ENCODE assay signal across 25 cellular contexts in the genomic region with DNA sequence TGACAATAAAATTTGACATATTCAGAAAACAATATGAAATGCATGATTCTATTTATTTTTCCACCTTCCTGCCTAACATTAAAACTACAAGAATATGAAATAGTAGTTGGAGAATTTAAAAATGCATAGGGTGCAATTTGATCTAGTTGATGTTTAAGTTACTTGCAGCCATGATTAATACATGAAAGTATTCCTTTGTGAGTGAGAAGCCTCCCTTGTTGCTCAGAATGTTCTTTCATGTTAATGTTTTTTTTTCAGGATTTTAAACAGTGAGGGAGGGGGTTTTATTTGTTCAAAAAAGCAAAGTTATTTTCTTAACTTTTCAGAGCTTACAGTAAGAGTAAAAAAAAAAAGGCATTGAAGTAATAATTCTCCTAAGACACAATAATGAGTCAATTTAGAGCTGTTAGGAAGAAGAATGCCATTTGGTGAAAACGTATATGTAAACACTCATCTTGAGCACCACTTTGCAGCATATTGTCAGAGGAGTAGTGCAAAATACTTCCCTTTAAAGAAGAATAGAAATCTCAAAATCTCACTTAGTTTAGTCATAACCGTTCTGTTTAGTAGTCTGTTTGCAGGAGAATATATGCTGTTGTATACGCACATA.
DNase-seq lines count a peak whose midpoint lies in the region; ATAC-seq, FAIRE-seq and TF ChIP-seq lines count a peak whose summit lies in the region.
"Had no signal": no experiment of that assay in that cellular context is flagged by ENCODE, and none has a peak within 500 bp of the region (broad histone marks: within the 10 kb centered on the region; RNA-seq: fewer than 3 reads in every experiment).

No MANE protein-coding gene starts in this region.

- TF ChIP-seq CTCF in bronchial epithelial cell (IDR thresholded peaks at IDR 0.05; ENCODE audit: insufficient read depth, low read length, severe bottlenecking) (no peak), neural cell (IDR thresholded peaks at IDR 0.05; ENCODE audit: poor library complexity, severe bottlenecking) (no peak), upper lobe of left lung (IDR thresholded peaks at IDR 0.05) (no peak)

- TF ChIP-seq POLR2A in upper lobe of left lung (IDR thresholded peaks at IDR 0.05) = no peak

- peak overlapping the region; percentile 17 for H3K27ac ChIP-seq in neural cell (ENCODE audit: low read length)
- no peak overlapping the region for H3K27ac ChIP-seq in upper lobe of left lung

- no peaks in the 10 kb centered on the region for H3F3A ChIP-seq in neural cell (ENCODE audit: insufficient read depth, low read length, poor library complexity, severe bottlenecking)

- DNase-seq in NCI-H1105 treated with DMSO at 0.1 percent for 48 hours (lab: John Stamatoyannopoulos, UW) = peak; percentile 55
- DNase-seq in NCI-H1105 (lab: John Stamatoyannopoulos, UW) = no peak
- peak; percentile 50 for DNase-seq in NCI-H1417 treated with DMSO at 0.1 percent for 48 hours (lab: John Stamatoyannopoulos, UW)
- DNase-seq in bronchial epithelial cell (ENCODE audit: low read depth) = peak; percentile 62
- DNase-seq in activated gamma-delta T cell (lab: John Stamatoyannopoulos, UW) = no peak
- no peak for DNase-seq in stimulated activated effector memory CD8-positive, alpha-beta T cell treated with anti-CD3 and anti-CD28 coated beads, Interleukin-12 subunit alpha, Interleukin-12 subunit beta, amount 100 ng/mL, for 72 hours (ENCODE audit: low spot score in 2 of 2)
- DNase-seq in upper lobe of left lung = no peak
- DNase-seq: 8988T; activated T-cell treated with anti-CD3 and anti-CD28 coated beads, Interleukin-2, amount 50 U/mL, for 72 hours; Caco-2; head of caudate nucleus; MM.1S; mucosa of descending colon; NCI-H2029; NCI-H524 treated with DMSO at 0.1 percent for 48 hours; OCI-M1; SHP77 treated with DMSO at 0.1 percent for 48 hours; stimulated activated CD4-positive, alpha-beta T cell treated with anti-CD3 and anti-CD28 coated beads, Interleukin-4, amount 100 ng/mL, for 4 hours; T-cell had no signal

- no peak overlapping the region for H3K4me2 ChIP-seq in neural cell (ENCODE audit: low read length)

- peaks cover 12% of the 10 kb centered on the region for H3K9me3 Mint-ChIP-seq in stimulated activated effector memory CD8-positive, alpha-beta T cell treated with anti-CD3 and anti-CD28 coated beads, Interleukin-12 subunit alpha, Interleukin-12 subunit beta, amount 100 ng/mL, for 72 hours

- H3K9me2 ChIP-seq in neural cell (ENCODE audit: insufficient read depth, low read length) = no peaks in the 10 kb centered on the region

- H4K20me1 ChIP-seq in neural cell (ENCODE audit: insufficient read depth) = no peaks in the 10 kb centered on the region

- no peak overlapping the region for H2AFZ ChIP-seq in neural cell (ENCODE audit: low read depth, low read length)

- H3K27ac Mint-ChIP-seq in stimulated activated effector memory CD8-positive, alpha-beta T cell treated with anti-CD3 and anti-CD28 coated beads, Interleukin-12 subunit alpha, Interleukin-12 subunit beta, amount 100 ng/mL, for 72 hours = no peak overlapping the region
- H3K27ac Mint-ChIP-seq: activated naive CD8-positive, alpha-beta T cell; activated T-cell treated with anti-CD3 and anti-CD28 coated beads, Interleukin-2, amount 50 U/mL, for 72 hours; B cell; T-cell had no signal

- no peak overlapping the region for H3K4me3 Mint-ChIP-seq in stimulated activated effector memory CD8-positive, alpha-beta T cell treated with anti-CD3 and anti-CD28 coated beads, Interleukin-12 subunit alpha, Interleukin-12 subunit beta, amount 100 ng/mL, for 72 hours
- H3K4me3 Mint-ChIP-seq: activated naive CD8-positive, alpha-beta T cell; activated T-cell treated with anti-CD3 and anti-CD28 coated beads, Interleukin-2, amount 50 U/mL, for 72 hours; B cell; brain; T-cell had no signal

- TF ChIP-seq EP300 in neural cell (conservative IDR thresholded peaks at IDR 0.05; ENCODE audit: poor library complexity, severe bottlenecking) = peak; percentile 69
- TF ChIP-seq EP300 in upper lobe of left lung (IDR thresholded peaks at IDR 0.05) = no peak

- no peak for TF ChIP-seq RAD21 in neural cell (conservative IDR thresholded peaks at IDR 0.05)

- H3K4me3 ChIP-seq in bronchial epithelial cell (ENCODE audit: low read depth, low read length) (no peak overlapping the region), neural cell (ENCODE audit: low read length) (no peak overlapping the region), upper lobe of left lung (no peak overlapping the region)
- H3K4me3 ChIP-seq: K562, mucosa of descending colon had no signal

- WGBS in upper lobe of left lung, 2 donors = 67 to 74% methylated on average over 3 of the region's 3 CpGs

- H3K79me2 ChIP-seq in neural cell (replicated peaks; ENCODE audit: insufficient read depth, low read length) = no peaks in the 10 kb centered on the region

- peaks cover 0 to 7% (median 3%) of the 10 kb centered on the region in 4 donors for H3K4me1 ChIP-seq in upper lobe of left lung

- H3K9me3 ChIP-seq in neural cell (ENCODE audit: low read length) = no peaks in the 10 kb centered on the region
- no peaks in the 10 kb centered on the region for H3K9me3 ChIP-seq in upper lobe of left lung
- H3K9me3 ChIP-seq: Caco-2, mucosa of descending colon had no signal

- ATAC-seq in stimulated activated effector memory CD8-positive, alpha-beta T cell treated with anti-CD3 and anti-CD28 coated beads, Interleukin-12 subunit alpha, Interleukin-12 subunit beta, amount 100 ng/mL, for 72 hours = no peak
- ATAC-seq in upper lobe of left lung (ENCODE audit: low FRiP score in 2 of 2) = no peak
- ATAC-seq: activated T-cell treated with anti-CD3 and anti-CD28 coated beads, Interleukin-2, amount 50 U/mL, for 72 hours; K562; mucosa of descending colon; T-cell had no signal

- H3K9ac ChIP-seq in neural cell (ENCODE audit: low read length) = no peak overlapping the region

- FAIRE-seq in bronchial epithelial cell (lab: Jason Lieb, UNC) = no peak
- FAIRE-seq: K562, TTC549 had no signal

- H3K36me3 ChIP-seq in bronchial epithelial cell (ENCODE audit: control insufficient read depth, insufficient read depth, low read length) (no peaks in the 10 kb centered on the region), neural cell (ENCODE audit: insufficient read depth, low read length) (no peaks in the 10 kb centered on the region), upper lobe of left lung (no peaks in the 10 kb centered on the region)

- H3K4me1 Mint-ChIP-seq in stimulated activated effector memory CD8-positive, alpha-beta T cell treated with anti-CD3 and anti-CD28 coated beads, Interleukin-12 subunit alpha, Interleukin-12 subunit beta, amount 100 ng/mL, for 72 hours = no peaks in the 10 kb centered on the region
- H3K4me1 Mint-ChIP-seq: B cell had no signal

- H3K36me3 Mint-ChIP-seq in stimulated activated effector memory CD8-positive, alpha-beta T cell treated with anti-CD3 and anti-CD28 coated beads, Interleukin-12 subunit alpha, Interleukin-12 subunit beta, amount 100 ng/mL, for 72 hours = no peaks in the 10 kb centered on the region
- H3K36me3 Mint-ChIP-seq: activated naive CD8-positive, alpha-beta T cell; T-cell had no signal

- H3K27me3 ChIP-seq in bronchial epithelial cell (ENCODE audit: control insufficient read depth, insufficient read depth, low read length) = no peaks in the 10 kb centered on the region
- no peaks in the 10 kb centered on the region for H3K27me3 ChIP-seq in neural cell (ENCODE audit: insufficient read depth, low read depth, low read length)
- H3K27me3 ChIP-seq in upper lobe of left lung = no peaks in the 10 kb centered on the region

TF ChIP-seq in neural cell, 6 proteins besides CTCF, POLR2A, EP300 and RAD21:
- peak; percentile 74 for TF ChIP-seq POLR2AphosphoS5 (IDR thresholded peaks at IDR 0.05)
- TF ChIP-seq, protein P1, sequence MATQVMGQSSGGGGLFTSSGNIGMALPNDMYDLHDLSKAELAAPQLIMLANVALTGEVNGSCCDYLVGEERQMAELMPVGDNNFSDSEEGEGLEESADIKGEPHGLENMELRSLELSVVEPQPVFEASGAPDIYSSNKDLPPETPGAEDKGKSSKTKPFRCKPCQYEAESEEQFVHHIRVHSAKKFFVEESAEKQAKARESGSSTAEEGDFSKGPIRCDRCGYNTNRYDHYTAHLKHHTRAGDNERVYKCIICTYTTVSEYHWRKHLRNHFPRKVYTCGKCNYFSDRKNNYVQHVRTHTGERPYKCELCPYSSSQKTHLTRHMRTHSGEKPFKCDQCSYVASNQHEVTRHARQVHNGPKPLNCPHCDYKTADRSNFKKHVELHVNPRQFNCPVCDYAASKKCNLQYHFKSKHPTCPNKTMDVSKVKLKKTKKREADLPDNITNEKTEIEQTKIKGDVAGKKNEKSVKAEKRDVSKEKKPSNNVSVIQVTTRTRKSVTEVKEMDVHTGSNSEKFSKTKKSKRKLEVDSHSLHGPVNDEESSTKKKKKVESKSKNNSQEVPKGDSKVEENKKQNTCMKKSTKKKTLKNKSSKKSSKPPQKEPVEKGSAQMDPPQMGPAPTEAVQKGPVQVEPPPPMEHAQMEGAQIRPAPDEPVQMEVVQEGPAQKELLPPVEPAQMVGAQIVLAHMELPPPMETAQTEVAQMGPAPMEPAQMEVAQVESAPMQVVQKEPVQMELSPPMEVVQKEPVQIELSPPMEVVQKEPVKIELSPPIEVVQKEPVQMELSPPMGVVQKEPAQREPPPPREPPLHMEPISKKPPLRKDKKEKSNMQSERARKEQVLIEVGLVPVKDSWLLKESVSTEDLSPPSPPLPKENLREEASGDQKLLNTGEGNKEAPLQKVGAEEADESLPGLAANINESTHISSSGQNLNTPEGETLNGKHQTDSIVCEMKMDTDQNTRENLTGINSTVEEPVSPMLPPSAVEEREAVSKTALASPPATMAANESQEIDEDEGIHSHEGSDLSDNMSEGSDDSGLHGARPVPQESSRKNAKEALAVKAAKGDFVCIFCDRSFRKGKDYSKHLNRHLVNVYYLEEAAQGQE (IDR thresholded peaks at IDR 0.05; ENCODE audit: borderline replicate concordance) = peak; percentile 34
- TF ChIP-seq EZH2 (IDR thresholded peaks at IDR 0.05; ENCODE audit: borderline replicate concordance, insufficient read depth, low read length, poor library complexity, severe bottlenecking) = no peak
- TF ChIP-seq MXI1 (conservative IDR thresholded peaks at IDR 0.05; ENCODE audit: poor library complexity, severe bottlenecking) = no peak
- no peak for TF ChIP-seq SMC3 (conservative IDR thresholded peaks at IDR 0.05; ENCODE audit: poor library complexity)

Comparison
In these comparisons a context has a peak if more than half of its experiments do, and no peak if none do; other contexts are left out.
1. DNase-seq: peak in NCI-H1105 treated with DMSO at 0.1 percent for 48 hours (single experiment), NCI-H1417 treated with DMSO at 0.1 percent for 48 hours (single experiment) and bronchial epithelial cell (single experiment); none in NCI-H1105 (single experiment), activated gamma-delta T cell (single experiment), stimulated activated effector memory CD8-positive, alpha-beta T cell treated with anti-CD3 and anti-CD28 coated beads, Interleukin-12 subunit alpha, Interleukin-12 subunit beta, amount 100 ng/mL, for 72 hours (0 of 2) and upper lobe of left lung (0 of 2).